ENCODE assay signal across 1 cellular context in genomic region chr1:231335663-231336602, GRCh38.
TF ChIP-seq lines count a peak whose summit lies in the region.

No MANE protein-coding gene starts in this region.

TF ChIP-seq in SK-N-SH, 30 proteins besides CTCF, POLR2A, EP300 and RAD21 (continued from another document):
- no peak for TF ChIP-seq IRF3 (IDR thresholded peaks at IDR 0.05; ENCODE audit: low read depth, low read length)
- TF ChIP-seq RCOR1 (IDR thresholded peaks at IDR 0.05; ENCODE audit: low read length), result no peak
- no peak for TF ChIP-seq ZBTB33 (IDR thresholded peaks at IDR 0.05; ENCODE audit: borderline replicate concordance, low read depth)
- no peak for TF ChIP-seq MXI1 (IDR thresholded peaks at IDR 0.05; ENCODE audit: low read depth, low read length)
- TF ChIP-seq GATA2 (CRISPR knock-in tag; IDR thresholded peaks at IDR 0.05), result no peak
- TF ChIP-seq RFX5 (IDR thresholded peaks at IDR 0.05; ENCODE audit: low read length), result no peak
